ENCODE assay signal across 14 cellular contexts in the genomic region with DNA sequence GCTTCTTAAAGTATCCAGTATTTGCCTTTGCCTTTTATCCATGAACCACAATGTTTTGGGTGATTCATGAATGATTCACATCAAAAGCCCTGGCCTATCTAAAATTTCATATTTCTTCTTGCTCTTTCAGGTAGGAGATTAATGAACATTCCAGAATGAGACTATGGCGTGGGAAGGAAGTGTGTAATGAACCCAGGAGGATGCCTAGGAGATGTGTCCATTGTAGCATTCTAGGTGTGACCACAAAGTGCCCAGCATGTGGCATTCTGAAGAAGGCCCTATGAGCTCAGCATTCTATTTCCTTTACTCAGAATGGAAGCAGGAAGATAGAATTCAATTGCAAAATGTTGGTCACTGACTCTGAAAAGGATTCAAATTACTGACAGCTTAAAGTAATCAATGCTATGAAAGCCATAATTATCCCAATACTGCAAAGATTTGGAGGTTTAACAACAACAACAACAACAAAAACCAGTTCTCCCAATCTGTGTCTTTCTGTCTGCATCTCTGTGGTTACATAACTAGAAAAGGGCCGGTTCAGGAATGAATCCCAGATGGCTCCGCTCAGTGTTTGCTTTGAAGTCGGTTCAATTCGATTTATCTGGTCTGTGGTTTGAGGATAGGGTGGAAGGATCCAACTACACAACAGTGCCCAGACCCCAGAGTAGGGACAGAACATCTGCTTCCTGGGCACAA.
DNase-seq lines count a peak whose midpoint lies in the region; ATAC-seq and TF ChIP-seq lines count a peak whose summit lies in the region.
"Had no signal": no experiment of that assay in that cellular context is flagged by ENCODE, and none has a peak within 500 bp of the region (broad histone marks: within the 10 kb centered on the region; RNA-seq: fewer than 3 reads in every experiment).

No MANE protein-coding gene starts in this region.

- H3K79me2 ChIP-seq in SK-N-SH (ENCODE audit: insufficient read depth) = no peaks in the 10 kb centered on the region

- H3F3A ChIP-seq in SK-N-SH (replicated peaks; ENCODE audit: insufficient read depth) = peaks cover 30% of the 10 kb centered on the region

- CTCF ChIA-PET in AG04450 (lab: Charles Lee) (interaction anchor here (0.6 to 1.6 kb wide), 3 partner anchors 47 to 129 kb away, joined by 3 to 4 read pairs (median 3); no protein-coding TSS in a partner anchor), SK-N-SH (lab: Yijun Ruan, JAX) (interaction anchor here (2.9 kb wide), 1 partner anchor 11 kb away, joined by 9 read pairs; no protein-coding TSS in a partner anchor)

- 21% methylated on average over 5 of the region's 5 CpGs for WGBS in SK-N-SH (ENCODE audit: low lambda C conversion rate)

- peak overlapping the region; percentile 68 for H3K9ac ChIP-seq in SK-N-SH

- no peak for TF ChIP-seq RAD21 in SK-N-SH (IDR thresholded peaks at IDR 0.05; ENCODE audit: low read length)

- H3K9me2 ChIP-seq in SK-N-SH = no peaks in the 10 kb centered on the region

- H3K4me1 ChIP-seq in SK-N-SH (ENCODE audit: control insufficient read depth in 1 of 2, insufficient read depth in 2 of 2, low read depth in 1 of 2, low read length in 1 of 2) (peaks cover 2 to 9% of the 10 kb centered on the region in 2 experiments), mucosa of descending colon (ENCODE audit: low read depth) (no peaks in the 10 kb centered on the region)

- DNase-seq in AG04450 (ENCODE audit: low read depth, low spot score) = peak; percentile 78
- DNase-seq in HFF-Myc (ENCODE audit: extremely low read depth, low read depth) = peak; percentile 53
- no peak for DNase-seq in SK-N-SH
- peak; percentile 84 for DNase-seq in fibroblast of peridontal ligament (ENCODE audit: extremely low read depth)
- no peak for DNase-seq in RPMI8226
- no peak for DNase-seq in mucosa of descending colon
- DNase-seq: activated CD4-positive, alpha-beta T cell treated with anti-CD3 and anti-CD28 coated beads for 1 hour; activated naive CD4-positive, alpha-beta T cell treated with anti-CD3 and anti-CD28 coated beads for 36 hours; CD4-positive, CD25-positive, alpha-beta regulatory T cell; effector CD8-positive, alpha-beta T cell; immature natural killer cell; stimulated activated CD4-positive, alpha-beta T cell treated with anti-CD3 and anti-CD28 coated beads, Interleukin-4, amount 100 ng/mL, for 1 hour had no signal

- no peak for TF ChIP-seq CTCF in AG04450 (IDR thresholded peaks at IDR 0.05; ENCODE audit: low read depth, low read length)
- TF ChIP-seq CTCF in HFF-Myc (IDR thresholded peaks at IDR 0.05; ENCODE audit: low read depth, low read length, missing control alignments) = no peak
- TF ChIP-seq CTCF in SK-N-SH (IDR thresholded peaks at IDR 0.05) = no peak
- no peak for TF ChIP-seq CTCF in mucosa of descending colon (IDR thresholded peaks at IDR 0.05)

- no peaks in the 10 kb centered on the region for H3K27me3 ChIP-seq in AG04450 (ENCODE audit: control insufficient read depth, insufficient read depth, low read length)
- H3K27me3 ChIP-seq in SK-N-SH (ENCODE audit: insufficient read depth) = no peaks in the 10 kb centered on the region

- POLR2A ChIA-PET in AG04450 (lab: Yijun Ruan, JAX) = interaction anchor here (0.8 to 1.3 kb wide), 9 partner anchors 9 to 177 kb away, joined by 3 to 7 read pairs (median 4); a partner anchor contains a TSS
- POLR2A ChIA-PET in SK-N-SH (lab: Yijun Ruan, JAX) = no interaction called here

- peak; percentile 48 to 98 for TF ChIP-seq EP300 in SK-N-SH (IDR thresholded peaks at IDR 0.05; ENCODE audit: borderline replicate concordance in 1 of 2, low read depth in 1 of 2, low read length in 1 of 2)

- peaks cover 2% of the 10 kb centered on the region; the same call in 1 of the 2 replicates for H3K9me3 ChIP-seq in AG04450 (ENCODE audit: control insufficient read depth, insufficient read depth, low read length)
- H3K9me3 ChIP-seq in SK-N-SH = no peaks in the 10 kb centered on the region
- no peaks in the 10 kb centered on the region for H3K9me3 ChIP-seq in mucosa of descending colon

- H2AFZ ChIP-seq in SK-N-SH (ENCODE audit: low read depth) = peak overlapping the region; percentile 48; the same call in 1 of the 2 replicates

- no peak for ATAC-seq in GM18498 (IDR thresholded peaks at IDR 0.05; ENCODE audit: unreplicated experiment)
- no peak for ATAC-seq in GM18873 (IDR thresholded peaks at IDR 0.05; ENCODE audit: low FRiP score, unreplicated experiment)
- no peak for ATAC-seq in mucosa of descending colon

- no peaks in the 10 kb centered on the region for H3K36me3 ChIP-seq in SK-N-SH (replicated peaks in 1 of 2; ENCODE audit: control insufficient read depth in 1 of 2, insufficient read depth in 2 of 2, low read length in 1 of 2)
- no peaks in the 10 kb centered on the region for H3K36me3 ChIP-seq in mucosa of descending colon (ENCODE audit: low read depth)

- H3K27ac ChIP-seq in AG04450 (ENCODE audit: low read depth, low read length) (peak overlapping the region; percentile 60), SK-N-SH (ENCODE audit: low read depth in 2 of 2, low read length in 1 of 2) (peak overlapping the region; percentile 62 to 94; a peak in 3 of 4 replicates)

- H3K4me3 ChIP-seq in AG04450 (ENCODE audit: low read depth, low read length) (no peak overlapping the region), HFF-Myc (replicated peaks; ENCODE audit: low read depth, low read length) (no peak overlapping the region), SK-N-SH (ENCODE audit: low read depth in 2 of 2, low read length in 1 of 2) (no peak overlapping the region), mucosa of descending colon (no peak overlapping the region)

- intact Hi-C loops in mucosa of descending colon (cut with DNase I, micrococcal nuclease) = no loop called here

- no peaks in the 10 kb centered on the region for H4K20me1 ChIP-seq in SK-N-SH (ENCODE audit: insufficient read depth)

- peak overlapping the region; percentile 55; the same call in 1 of the 2 replicates for H3K4me2 ChIP-seq in SK-N-SH

TF ChIP-seq in SK-N-SH, 30 proteins besides CTCF, POLR2A, EP300 and RAD21 (continues in another document):
- TF ChIP-seq, protein P1, sequence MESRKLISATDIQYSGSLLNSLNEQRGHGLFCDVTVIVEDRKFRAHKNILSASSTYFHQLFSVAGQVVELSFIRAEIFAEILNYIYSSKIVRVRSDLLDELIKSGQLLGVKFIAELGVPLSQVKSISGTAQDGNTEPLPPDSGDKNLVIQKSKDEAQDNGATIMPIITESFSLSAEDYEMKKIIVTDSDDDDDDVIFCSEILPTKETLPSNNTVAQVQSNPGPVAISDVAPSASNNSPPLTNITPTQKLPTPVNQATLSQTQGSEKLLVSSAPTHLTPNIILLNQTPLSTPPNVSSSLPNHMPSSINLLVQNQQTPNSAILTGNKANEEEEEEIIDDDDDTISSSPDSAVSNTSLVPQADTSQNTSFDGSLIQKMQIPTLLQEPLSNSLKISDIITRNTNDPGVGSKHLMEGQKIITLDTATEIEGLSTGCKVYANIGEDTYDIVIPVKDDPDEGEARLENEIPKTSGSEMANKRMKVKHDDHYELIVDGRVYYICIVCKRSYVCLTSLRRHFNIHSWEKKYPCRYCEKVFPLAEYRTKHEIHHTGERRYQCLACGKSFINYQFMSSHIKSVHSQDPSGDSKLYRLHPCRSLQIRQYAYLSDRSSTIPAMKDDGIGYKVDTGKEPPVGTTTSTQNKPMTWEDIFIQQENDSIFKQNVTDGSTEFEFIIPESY (IDR thresholded peaks at IDR 0.05; ENCODE audit: borderline replicate concordance, low read depth) = peak; percentile 70
- TF ChIP-seq, protein P2, sequence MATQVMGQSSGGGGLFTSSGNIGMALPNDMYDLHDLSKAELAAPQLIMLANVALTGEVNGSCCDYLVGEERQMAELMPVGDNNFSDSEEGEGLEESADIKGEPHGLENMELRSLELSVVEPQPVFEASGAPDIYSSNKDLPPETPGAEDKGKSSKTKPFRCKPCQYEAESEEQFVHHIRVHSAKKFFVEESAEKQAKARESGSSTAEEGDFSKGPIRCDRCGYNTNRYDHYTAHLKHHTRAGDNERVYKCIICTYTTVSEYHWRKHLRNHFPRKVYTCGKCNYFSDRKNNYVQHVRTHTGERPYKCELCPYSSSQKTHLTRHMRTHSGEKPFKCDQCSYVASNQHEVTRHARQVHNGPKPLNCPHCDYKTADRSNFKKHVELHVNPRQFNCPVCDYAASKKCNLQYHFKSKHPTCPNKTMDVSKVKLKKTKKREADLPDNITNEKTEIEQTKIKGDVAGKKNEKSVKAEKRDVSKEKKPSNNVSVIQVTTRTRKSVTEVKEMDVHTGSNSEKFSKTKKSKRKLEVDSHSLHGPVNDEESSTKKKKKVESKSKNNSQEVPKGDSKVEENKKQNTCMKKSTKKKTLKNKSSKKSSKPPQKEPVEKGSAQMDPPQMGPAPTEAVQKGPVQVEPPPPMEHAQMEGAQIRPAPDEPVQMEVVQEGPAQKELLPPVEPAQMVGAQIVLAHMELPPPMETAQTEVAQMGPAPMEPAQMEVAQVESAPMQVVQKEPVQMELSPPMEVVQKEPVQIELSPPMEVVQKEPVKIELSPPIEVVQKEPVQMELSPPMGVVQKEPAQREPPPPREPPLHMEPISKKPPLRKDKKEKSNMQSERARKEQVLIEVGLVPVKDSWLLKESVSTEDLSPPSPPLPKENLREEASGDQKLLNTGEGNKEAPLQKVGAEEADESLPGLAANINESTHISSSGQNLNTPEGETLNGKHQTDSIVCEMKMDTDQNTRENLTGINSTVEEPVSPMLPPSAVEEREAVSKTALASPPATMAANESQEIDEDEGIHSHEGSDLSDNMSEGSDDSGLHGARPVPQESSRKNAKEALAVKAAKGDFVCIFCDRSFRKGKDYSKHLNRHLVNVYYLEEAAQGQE (IDR thresholded peaks at IDR 0.05; ENCODE audit: low read depth, low read length) = 0 out of 2 replicates have a peak, but pooled peaks have one; percentile 44
- TF ChIP-seq YY1 (IDR thresholded peaks at IDR 0.05; ENCODE audit: low read depth) (peak; percentile 66; the same call in 1 of the 2 replicates), TCF12 (IDR thresholded peaks at IDR 0.05) (peak; percentile 91), RXRA (IDR thresholded peaks at IDR 0.05; ENCODE audit: borderline replicate concordance, low read depth) (peak; percentile 68), FOXM1 (IDR thresholded peaks at IDR 0.05; ENCODE audit: low read depth) (peak; percentile 95), FOXJ3 (CRISPR knock-in tag; IDR thresholded peaks at IDR 0.05) (no peak), GATA2 (CRISPR knock-in tag; IDR thresholded peaks at IDR 0.05) (no peak), POLR2AphosphoS5 (IDR thresholded peaks at IDR 0.05; ENCODE audit: low read depth, low read length) (peak; percentile 64; the same call in 1 of the 2 replicates), FOSL2 (IDR thresholded peaks at IDR 0.05; ENCODE audit: borderline replicate concordance, low read depth) (peak; percentile 98)
- TF ChIP-seq, protein P3, sequence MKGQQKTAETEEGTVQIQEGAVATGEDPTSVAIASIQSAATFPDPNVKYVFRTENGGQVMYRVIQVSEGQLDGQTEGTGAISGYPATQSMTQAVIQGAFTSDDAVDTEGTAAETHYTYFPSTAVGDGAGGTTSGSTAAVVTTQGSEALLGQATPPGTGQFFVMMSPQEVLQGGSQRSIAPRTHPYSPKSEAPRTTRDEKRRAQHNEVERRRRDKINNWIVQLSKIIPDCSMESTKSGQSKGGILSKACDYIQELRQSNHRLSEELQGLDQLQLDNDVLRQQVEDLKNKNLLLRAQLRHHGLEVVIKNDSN (IDR thresholded peaks at IDR 0.05; ENCODE audit: borderline replicate concordance, low read depth) = 0 out of 2 replicates have a peak, but pooled peaks have one; percentile 4

Comparison
In these comparisons a context has a peak if more than half of its experiments do, and no peak if none do; other contexts are left out.
1. DNase-seq: peak in AG04450 (single experiment), HFF-Myc (single experiment) and fibroblast of peridontal ligament (single experiment); none in SK-N-SH (single experiment), RPMI8226 (single experiment) and mucosa of descending colon (0 of 3).